ENCODE assay signal across 8 cellular contexts in genomic region chr16:25014500-25015147, GRCh38. TPM values are rescaled to one million over a fixed set of nuclear protein-coding genes. Genes with fewer than 3 reads are reported as not detected.
DNase-seq lines count a peak whose midpoint lies in the region; ATAC-seq, FAIRE-seq and TF ChIP-seq lines count a peak whose summit lies in the region.

No MANE protein-coding gene starts in this region.

- DNase-seq in BE2C (peak; percentile 56), Peyer's patch (peak; percentile 28 to 72 (median 61)), anterior cingulate cortex (lab: John Stamatoyannopoulos, UW) (peak in 54 of 58 donors; percentile 12 to 74 (median 55)), left ventricle myocardium superior (peak; percentile 66), pancreas (peak; percentile 31 to 86 (median 61)), SKM-1 (lab: John Stamatoyannopoulos, UW; ENCODE audit: unreplicated experiment) (no peak)

- H3K9me3 ChIP-seq in BE2C: no peaks in the 10 kb centered on the region
- no peaks in the 10 kb centered on the region for H3K9me3 ChIP-seq in Peyer's patch
- no peaks in the 10 kb centered on the region for H3K9me3 ChIP-seq in pancreas

- WGBS in pancreas, 2 donors: 0% methylated on average over 35 to 51 of the region's 51 CpGs

- H3K36me3 ChIP-seq in BE2C (0 out of 2 replicates have a peak, but pooled peaks cover 3% of the 10 kb centered on the region), Peyer's patch (no peaks in the 10 kb centered on the region), pancreas (no peaks in the 10 kb centered on the region)

- FAIRE-seq in pancreas (lab: Jason Lieb, UNC): no peak

- H3K4me1 ChIP-seq in BE2C (no peaks in the 10 kb centered on the region), Peyer's patch (peaks cover 0 to 38% (median 22%) of the 10 kb centered on the region in 4 donors), pancreas (peaks cover 16 to 33% (median 16%) of the 10 kb centered on the region in 3 donors)

- peak overlapping the region; percentile 93 to 98 (median 96) for H3K27ac ChIP-seq in Peyer's patch
- H3K27ac ChIP-seq in pancreas: peak overlapping the region; percentile 79 to 92 (median 84)

- H3K27me3 ChIP-seq in BE2C: no peaks in the 10 kb centered on the region
- H3K27me3 ChIP-seq in Peyer's patch: no peaks in the 10 kb centered on the region
- no peaks in the 10 kb centered on the region for H3K27me3 ChIP-seq in pancreas

- ATAC-seq in GM19025 (IDR thresholded peaks at IDR 0.05; ENCODE audit: low read depth, unreplicated experiment) (peak; percentile 19), HG03432 (IDR thresholded peaks at IDR 0.05; ENCODE audit: unreplicated experiment) (peak; percentile 15), left ventricle myocardium superior (peak; percentile 51), pancreas (peak; percentile 42 to 61 (median 52))

- TF ChIP-seq CTCF in BE2C (IDR thresholded peaks at IDR 0.05; ENCODE audit: low read depth, low read length) (no peak), Peyer's patch (IDR thresholded peaks at IDR 0.05) (no peak), pancreas (IDR thresholded peaks at IDR 0.05) (no peak)

- intact Hi-C loops in left ventricle myocardium superior (cut with micrococcal nuclease): loop anchor here (10.0 kb wide), 1 partner anchor 50 kb away; no protein-coding TSS in a partner anchor
- intact Hi-C loops in pancreas (cut with DNase I): no loop called here

- no peak for TF ChIP-seq POLR2A in Peyer's patch (IDR thresholded peaks at IDR 0.05)

- H3K4me3 ChIP-seq in BE2C (ENCODE audit: low read depth, low read length) (peak overlapping the region; percentile 74), Peyer's patch (peak overlapping the region; percentile 68 to 97 (median 92)), pancreas (peak overlapping the region; percentile 52 to 88 (median 73))

RNA-seq across cellular contexts. Expression of gene ARHGAP17, which starts 0.5 kb away (rescaled TPM):
- polyA plus RNA-seq in BE2C (2012; ENCODE audit: insufficient read depth, insufficient read length, low read depth): 54.6 TPM
- total RNA-seq in Peyer's patch (100 to 1,000 TPM in 3 of 4 donors, 10 to 100 TPM in 1; 75.9 to 181 (median 136) TPM), left ventricle myocardium superior (72.2 TPM), pancreas (10 to 100 TPM; 15.2 to 44.5 (median 24.1) TPM)
- polyA plus RNA-seq in pancreas: 10 to 100 TPM; 27.3 to 39.9 TPM
